ENCODE assay signal across 24 cellular contexts in the genomic region with DNA sequence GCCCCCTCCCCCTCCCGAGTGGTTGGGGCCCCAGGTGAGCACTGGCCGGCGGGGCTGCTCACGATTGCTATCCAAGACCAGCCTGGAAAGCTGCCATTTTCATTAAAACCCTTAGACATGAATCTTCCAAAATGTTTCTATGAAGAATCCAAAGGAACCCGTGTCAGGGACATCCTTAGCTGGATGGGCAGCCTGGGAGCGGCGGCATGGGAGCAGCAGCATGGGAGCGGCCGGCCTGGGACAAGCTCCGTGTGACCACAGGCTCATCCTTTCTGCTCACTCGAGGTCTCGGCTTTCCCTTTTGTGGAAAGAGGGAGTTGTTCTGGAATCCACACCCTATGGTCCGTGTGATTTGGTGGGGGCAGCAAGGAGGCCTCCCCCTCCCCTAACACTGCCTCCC.
"Had no signal": no experiment of that assay in that cellular context is flagged by ENCODE, and none has a peak within 500 bp of the region (broad histone marks: within the 10 kb centered on the region; RNA-seq: fewer than 3 reads in every experiment).

No MANE protein-coding gene starts in this region.

- ATAC-seq: activated T-helper 17 cell treated with anti-CD3 and anti-CD28 coated beads, Interleukin-2, amount 50 U/mL, for 72 hours; T-cell had no signal

- DNase-seq: activated B cell treated with CpG ODN at 0.5 μM for 24 hours; activated CD4-positive, alpha-beta T cell treated with anti-CD3 and anti-CD28 coated beads for 1 hour; activated CD4-positive, alpha-beta T cell treated with anti-CD3 and anti-CD28 coated beads, Interleukin-2, amount 10 ng/mL, durations not matched to agents 24 days and 14 days; activated CD4-positive, alpha-beta T cell treated with anti-CD3 and anti-CD28 coated beads, Interleukin-2, amount 50 U/mL, for 48 hours; activated gamma-delta T cell; activated naive CD4-positive, alpha-beta T cell treated with anti-CD3 and anti-CD28 coated beads, Interleukin-2, amount 10 ng/mL, durations not matched to agents 7 days and 5 days; activated naive CD8-positive, alpha-beta T cell treated with anti-CD3 and anti-CD28 coated beads for 36 hours; activated T-cell treated with anti-CD3 and anti-CD28 coated beads for 4 hours; activated T-cell treated with anti-CD3 and anti-CD28 coated beads, Interleukin-2, amount 50 U/mL, for 48 hours; caudate nucleus; Karpas-422; MM.1S; NCI-H1105; NCI-H1436; NCI-H1694 treated with DMSO at 0.1 percent for 48 hours; NCI-H2029 treated with DMSO at 0.1 percent for 48 hours; NCI-H345; NCI-H510A; NCI-H526 treated with DMSO at 0.1 percent for 48 hours; SIG-M5; T-cell; T-helper 2 cell; T1000 had no signal

- H3K4me3 Mint-ChIP-seq: activated B cell treated with CpG ODN at 0.5 μM for 24 hours; activated CD4-positive, alpha-beta T cell treated with anti-CD3 and anti-CD28 coated beads, Interleukin-2, amount 10 ng/mL, durations not matched to agents 24 days and 14 days; activated naive CD4-positive, alpha-beta T cell treated with anti-CD3 and anti-CD28 coated beads, Interleukin-2, amount 10 ng/mL, durations not matched to agents 7 days and 5 days; activated naive CD8-positive, alpha-beta T cell treated with anti-CD3 and anti-CD28 coated beads for 36 hours; activated T-helper 17 cell treated with anti-CD3 and anti-CD28 coated beads, Interleukin-2, amount 50 U/mL, for 72 hours; T-cell had no signal

- H3K36me3 Mint-ChIP-seq: activated naive CD8-positive, alpha-beta T cell treated with anti-CD3 and anti-CD28 coated beads for 36 hours had no signal

- H3K27me3 Mint-ChIP-seq: activated B cell treated with CpG ODN at 0.5 μM for 24 hours; activated CD4-positive, alpha-beta T cell treated with anti-CD3 and anti-CD28 coated beads, Interleukin-2, amount 10 ng/mL, durations not matched to agents 24 days and 14 days; activated naive CD8-positive, alpha-beta T cell treated with anti-CD3 and anti-CD28 coated beads for 36 hours; activated T-helper 17 cell treated with anti-CD3 and anti-CD28 coated beads, Interleukin-2, amount 50 U/mL, for 72 hours; T-cell had no signal

- H3K27ac Mint-ChIP-seq: activated B cell treated with CpG ODN at 0.5 μM for 24 hours; activated CD4-positive, alpha-beta T cell treated with anti-CD3 and anti-CD28 coated beads, Interleukin-2, amount 10 ng/mL, durations not matched to agents 24 days and 14 days; activated naive CD4-positive, alpha-beta T cell treated with anti-CD3 and anti-CD28 coated beads, Interleukin-2, amount 10 ng/mL, durations not matched to agents 7 days and 5 days; activated naive CD8-positive, alpha-beta T cell treated with anti-CD3 and anti-CD28 coated beads for 36 hours; T-cell had no signal

- H3K9me3 Mint-ChIP-seq: activated T-helper 17 cell treated with anti-CD3 and anti-CD28 coated beads, Interleukin-2, amount 50 U/mL, for 72 hours had no signal
